ENCODE assay signal across 17 cellular contexts in the genomic region with DNA sequence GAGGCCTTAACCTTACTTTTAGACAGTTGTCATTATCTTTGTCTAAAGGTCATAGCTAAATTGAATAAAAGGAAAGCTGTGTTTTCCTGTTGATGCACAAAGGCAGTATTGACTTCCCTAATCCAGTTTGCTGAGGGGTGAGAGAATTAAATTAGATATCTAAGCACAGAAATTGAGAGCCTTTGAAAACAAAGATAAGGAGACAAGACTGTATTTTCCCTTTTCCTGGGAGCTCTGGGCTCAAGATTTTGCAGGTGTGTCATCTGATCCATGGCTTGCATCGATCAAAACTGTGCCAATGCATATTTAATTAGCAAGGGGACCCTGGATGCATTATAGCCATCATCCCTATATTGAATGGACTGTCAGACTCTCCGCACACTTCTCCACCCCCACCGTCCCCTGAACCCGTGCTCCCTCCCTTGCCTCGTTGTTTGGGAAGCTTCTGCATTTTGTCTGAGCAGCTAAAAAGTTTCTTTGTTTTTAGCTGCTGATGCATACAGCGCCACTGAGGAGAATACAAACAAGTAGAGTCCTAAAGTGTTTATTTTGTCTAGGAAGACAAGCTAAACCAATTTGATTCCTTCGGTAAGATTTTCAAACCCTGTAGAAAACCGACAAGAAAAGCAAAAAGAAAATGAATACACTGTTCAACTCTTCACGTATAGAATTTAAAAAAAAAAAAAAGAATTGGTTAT.
A peak's percentile ranks its signal among the peaks of the same experiment; 100 is the strongest.
DNase-seq lines count a peak whose midpoint lies in the region; ATAC-seq and TF ChIP-seq lines count a peak whose summit lies in the region.
"Had no signal": no experiment of that assay in that cellular context is flagged by ENCODE, and none has a peak within 500 bp of the region (broad histone marks: within the 10 kb centered on the region; RNA-seq: fewer than 3 reads in every experiment).

No MANE protein-coding gene starts in this region.

- H3K4me3 Mint-ChIP-seq in nephron, result no peak overlapping the region
- H3K4me3 Mint-ChIP-seq: activated CD4-positive, alpha-beta T cell treated with anti-CD3 and anti-CD28 coated beads, Interleukin-2, amount 10 ng/mL, durations not matched to agents 7 days and 5 days; CD8-positive, alpha-beta T cell had no signal

- H3K27ac ChIP-seq in dorsolateral prefrontal cortex, result peak overlapping the region in 58 of 59 donors; percentile 22 to 92 (median 79)
- H3K27ac ChIP-seq in testis, result no peak overlapping the region
- H3K27ac ChIP-seq: PC-9, right atrium auricular region, SJSA1 had no signal

- peaks cover 35% of the 10 kb centered on the region for H3K4me1 Mint-ChIP-seq in nephron

- no peaks in the 10 kb centered on the region for H3K36me3 Mint-ChIP-seq in nephron (ENCODE audit: low read depth)
- H3K36me3 Mint-ChIP-seq: CD8-positive, alpha-beta T cell had no signal

- TF ChIP-seq CTCF in dorsolateral prefrontal cortex (IDR thresholded peaks at IDR 0.05 in 54 of 56, conservative IDR thresholded peaks at IDR 0.05 in 2 of 56; ENCODE audit: low read depth in 1 of 56, partially characterized antibody in 56 of 56) (peak in 32 of 56 donors; percentile 6 to 61 (median 26)), nephron (IDR thresholded peaks at IDR 0.05; ENCODE audit: unreplicated experiment in 3 of 3) (no peak), testis (IDR thresholded peaks at IDR 0.05) (no peak)

- H3K27me3 ChIP-seq in dorsolateral prefrontal cortex, result no peaks in the 10 kb centered on the region
- no peaks in the 10 kb centered on the region for H3K27me3 ChIP-seq in testis
- H3K27me3 ChIP-seq: right atrium auricular region, SJSA1 had no signal

- no peaks in the 10 kb centered on the region for H3K27me3 Mint-ChIP-seq in nephron (ENCODE audit: low read depth)
- H3K27me3 Mint-ChIP-seq: activated CD4-positive, alpha-beta T cell treated with anti-CD3 and anti-CD28 coated beads, Interleukin-2, amount 10 ng/mL, durations not matched to agents 7 days and 5 days had no signal

- ATAC-seq in HG02938 (IDR thresholded peaks at IDR 0.05; ENCODE audit: unreplicated experiment), result no peak
- no peak for ATAC-seq in HG03280 (IDR thresholded peaks at IDR 0.05; ENCODE audit: unreplicated experiment)
- ATAC-seq: CD8-positive, alpha-beta T cell had no signal

- peak overlapping the region in 2 of 3 experiments; percentile 75 to 77 for H3K27ac Mint-ChIP-seq in nephron
- H3K27ac Mint-ChIP-seq: activated CD4-positive, alpha-beta T cell treated with anti-CD3 and anti-CD28 coated beads, Interleukin-2, amount 10 ng/mL, durations not matched to agents 7 days and 5 days; CD8-positive, alpha-beta T cell had no signal

- peaks cover 25% of the 10 kb centered on the region for H3K4me1 ChIP-seq in testis
- H3K4me1 ChIP-seq: SJSA1 had no signal

- H3K36me3 ChIP-seq in testis (ENCODE audit: low read depth, missing control alignments), result no peaks in the 10 kb centered on the region
- H3K36me3 ChIP-seq: right atrium auricular region, SJSA1 had no signal

- intact Hi-C loops in dorsolateral prefrontal cortex (cut with DNase I) (loop anchor here in 1 of 2 donors (5.0 kb wide), 1 partner anchor 41 kb away; no protein-coding TSS in a partner anchor), testis (cut with DNase I; ENCODE audit: low total_unique reads) (no loop called here)

- 67 to 69% methylated on average over 9 of the region's 9 CpGs for WGBS in testis, 2 donors

- no peaks in the 10 kb centered on the region for H3K9me3 ChIP-seq in testis
- H3K9me3 ChIP-seq: right atrium auricular region, SJSA1 had no signal

- H3K9me3 Mint-ChIP-seq in nephron, result no peaks in the 10 kb centered on the region
- H3K9me3 Mint-ChIP-seq: activated CD4-positive, alpha-beta T cell treated with anti-CD3 and anti-CD28 coated beads, Interleukin-2, amount 10 ng/mL, durations not matched to agents 7 days and 5 days; CD8-positive, alpha-beta T cell had no signal

- TF ChIP-seq POLR2A in testis (IDR thresholded peaks at IDR 0.05), result no peak

- peak; percentile 89 for DNase-seq in Ammon's horn (ENCODE audit: low spot score)
- DNase-seq in NCI-H526 (lab: John Stamatoyannopoulos, UW), result peak; percentile 47 to 67
- peak in 8 of 10 donors; percentile 47 to 70 (median 60) for DNase-seq in dorsolateral prefrontal cortex
- DNase-seq in NCI-H1092 (lab: John Stamatoyannopoulos, UW), result no peak
- DNase-seq in testis, result no peak
- DNase-seq: activated CD4-positive, alpha-beta T cell treated with anti-CD3 and anti-CD28 coated beads, Interleukin-2, amount 10 ng/mL, durations not matched to agents 7 days and 5 days; activated CD8-positive, alpha-beta memory T cell treated with anti-CD3 and anti-CD28 coated beads, Interleukin-2, amount 50 U/mL, for 48 hours; activated naive CD4-positive, alpha-beta T cell; CD8-positive, alpha-beta T cell; DMS79 treated with DMSO at 0.1 percent for 48 hours; PC-9; stimulated activated naive CD4-positive, alpha-beta T cell had no signal

- H3K4me3 ChIP-seq in dorsolateral prefrontal cortex, result peak overlapping the region in 45 of 59 donors; percentile 1 to 63 (median 24)
- H3K4me3 ChIP-seq in testis, result no peak overlapping the region
- H3K4me3 ChIP-seq: PC-9, right atrium auricular region, SJSA1 had no signal

Comparison
In these comparisons a context has a peak if more than half of its experiments do, and no peak if none do; other contexts are left out.
1. DNase-seq: peak in Ammon's horn (single experiment), NCI-H526 (2 of 2) and dorsolateral prefrontal cortex (8 of 10); none in NCI-H1092 (single experiment) and testis (single experiment).
2. H3K27ac ChIP-seq: peak in dorsolateral prefrontal cortex (58 of 59); none in testis (0 of 2).
3. H3K4me3 ChIP-seq: peak in dorsolateral prefrontal cortex (45 of 59); none in testis (0 of 2).
4. CTCF ChIP-seq: peak in dorsolateral prefrontal cortex (32 of 56); none in nephron (0 of 3) and testis (0 of 3).